ENCODE assay signal across 1 cellular context in genomic region chr17:49576121-49576905, GRCh38.
TF ChIP-seq lines count a peak whose summit lies in the region.

No MANE protein-coding gene starts in this region.

TF ChIP-seq in WTC11, 78 proteins besides CTCF, POLR2A, EP300 and RAD21 (continued from another document):
- TF ChIP-seq FOXP4 (CRISPR knock-in tag; IDR thresholded peaks at IDR 0.05) = no peak
- TF ChIP-seq HMGA2 (CRISPR knock-in tag; IDR thresholded peaks at IDR 0.05) = no peak
- TF ChIP-seq ZNF425 (CRISPR knock-in tag; conservative IDR thresholded peaks at IDR 0.05) = no peak
- TF ChIP-seq NFE2L1 (CRISPR knock-in tag; IDR thresholded peaks at IDR 0.05) = no peak
- no peak for TF ChIP-seq GTF2I (CRISPR knock-in tag; conservative IDR thresholded peaks at IDR 0.05)
- TF ChIP-seq ZBTB21 (CRISPR knock-in tag; IDR thresholded peaks at IDR 0.05; ENCODE audit: borderline replicate concordance) = 0 out of 2 replicates have a peak, but pooled peaks have one; percentile 56
- TF ChIP-seq AFF4 (CRISPR knock-in tag; IDR thresholded peaks at IDR 0.05; ENCODE audit: borderline replicate concordance) = no peak
- TF ChIP-seq ZBTB43 (CRISPR knock-in tag; IDR thresholded peaks at IDR 0.05) = no peak; the same call in 1 of the 2 replicates
- TF ChIP-seq USF2 (CRISPR knock-in tag; IDR thresholded peaks at IDR 0.05) = peak; percentile 21; the same call in 1 of the 2 replicates
- TF ChIP-seq ZNF121 (CRISPR knock-in tag; IDR thresholded peaks at IDR 0.05) = no peak
- no peak for TF ChIP-seq AR (CRISPR knock-in tag; IDR thresholded peaks at IDR 0.05)
- no peak for TF ChIP-seq ZNF281 (CRISPR knock-in tag; IDR thresholded peaks at IDR 0.05)
- no peak for TF ChIP-seq GABPB1 (CRISPR knock-in tag; IDR thresholded peaks at IDR 0.05)
- TF ChIP-seq ZNF232 (CRISPR knock-in tag; IDR thresholded peaks at IDR 0.05) = no peak
- 0 out of 2 replicates have a peak, but pooled peaks have one; percentile 6 for TF ChIP-seq TP53 (CRISPR knock-in tag; IDR thresholded peaks at IDR 0.05)
- no peak for TF ChIP-seq ATF2 (CRISPR knock-in tag; IDR thresholded peaks at IDR 0.05; ENCODE audit: borderline replicate concordance, low read depth)
- TF ChIP-seq TEAD4 (CRISPR knock-in tag; IDR thresholded peaks at IDR 0.05) = no peak
- no peak for TF ChIP-seq ZMAT4 (CRISPR knock-in tag; IDR thresholded peaks at IDR 0.05)
- TF ChIP-seq FOXP1 (CRISPR knock-in tag; IDR thresholded peaks at IDR 0.05; ENCODE audit: borderline replicate concordance) = no peak
- TF ChIP-seq ATF3 (CRISPR knock-in tag; conservative IDR thresholded peaks at IDR 0.05) = no peak
- TF ChIP-seq ZNF138 (CRISPR knock-in tag; conservative IDR thresholded peaks at IDR 0.05) = 0 out of 2 replicates have a peak, but pooled peaks have one; percentile 30
- TF ChIP-seq E2F4 (CRISPR knock-in tag; IDR thresholded peaks at IDR 0.05; ENCODE audit: borderline replicate concordance, low read depth) = no peak
- no peak for TF ChIP-seq ELF4 (CRISPR knock-in tag; IDR thresholded peaks at IDR 0.05; ENCODE audit: low read depth)
- no peak for TF ChIP-seq NR3C1 (CRISPR knock-in tag; conservative IDR thresholded peaks at IDR 0.05; ENCODE audit: low read depth)
TF ChIP-seq in WTC11: peak in this region for 7.
